Comparison of ENCODE assay signal across 8 cellular contexts in the genomic region with DNA sequence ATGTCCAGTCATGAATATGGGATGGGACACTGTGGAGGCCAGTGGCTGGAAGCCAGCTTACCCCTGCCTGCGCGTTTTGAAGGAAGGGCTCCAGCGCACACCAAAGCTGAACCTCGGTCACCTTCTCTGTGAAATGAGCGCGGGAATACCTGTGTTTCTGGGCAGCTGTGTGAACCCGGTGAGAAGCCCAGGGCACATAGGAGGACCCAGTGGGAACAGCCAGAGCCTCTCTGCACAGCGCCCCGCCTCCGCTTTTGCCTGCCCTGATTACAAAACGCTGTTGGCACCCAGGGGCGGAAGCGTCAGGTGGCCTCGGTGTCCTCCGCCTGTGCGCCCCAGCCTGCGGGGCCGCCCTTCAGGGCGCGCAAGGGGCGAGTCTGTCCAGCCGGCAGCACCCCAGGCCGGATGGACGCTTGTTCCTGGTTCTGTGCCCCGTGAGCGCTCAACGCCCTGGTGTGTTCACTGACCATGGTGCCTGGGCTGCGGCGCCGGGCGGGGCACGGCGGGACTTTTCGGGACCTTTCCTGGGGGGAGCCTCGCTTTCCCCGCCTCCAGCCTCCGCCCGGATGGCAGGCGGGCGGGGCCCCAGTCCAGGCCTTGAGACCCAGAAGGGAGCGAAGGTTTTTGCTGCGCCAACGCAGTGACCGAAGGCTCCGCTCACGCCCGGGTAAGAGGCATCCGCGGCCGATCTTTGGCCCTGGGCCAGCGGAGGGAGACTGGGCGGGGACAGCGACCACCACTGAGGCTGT.
DNase-seq lines count a peak whose midpoint lies in the region; ATAC-seq and TF ChIP-seq lines count a peak whose summit lies in the region.

Gene SQOR (plus strand): TSS at position 588 of the 749 bp plus-strand sequence. CDS start 23,895 bp downstream, outside the sequence.

- TF ChIP-seq CTCF in KMS-11 (conservative IDR thresholded peaks at IDR 0.05; ENCODE audit: low read depth, low read length) = no peak

- H3K27me3 ChIP-seq in KMS-11 (ENCODE audit: insufficient read depth, low read depth) = no peaks in the 10 kb centered on the region

- H3K4me1 ChIP-seq in KMS-11 (ENCODE audit: low read depth, poor library complexity, severe bottlenecking) = peaks cover 57% of the 10 kb centered on the region

- peak within 1 kb of the TSS; percentile 79 for H3K4me2 ChIP-seq in KMS-11

- H3K9ac ChIP-seq in KMS-11 = peak within 1 kb of the TSS; percentile 70

- peaks cover 24% of the 10 kb centered on the region; the same call in 1 of the 2 replicates for H3K79me2 ChIP-seq in KMS-11 (ENCODE audit: insufficient read depth, low read depth)

- H3K27ac ChIP-seq in KMS-11 = peak within 1 kb of the TSS; percentile 85

- ATAC-seq in GM21723 (IDR thresholded peaks at IDR 0.05; ENCODE audit: unreplicated experiment) = peak; percentile 76

- H3K36me3 ChIP-seq in KMS-11 (ENCODE audit: insufficient read depth) = no peaks in the 10 kb centered on the region

- H2AFZ ChIP-seq in KMS-11 (ENCODE audit: low read depth) = peak within 1 kb of the TSS; percentile 80

- no peaks in the 10 kb centered on the region for H4K20me1 ChIP-seq in KMS-11 (ENCODE audit: insufficient read depth)

- peak within 1 kb of the TSS; percentile 29 for H3K4me3 ChIP-seq in KMS-11 (IDR thresholded peaks at IDR 0.05; ENCODE audit: insufficient read depth, low read depth, low read length)

- DNase-seq in GM04504 (ENCODE audit: low read depth) (peak; percentile 49), cerebellar cortex (ENCODE audit: low spot score) (peak; percentile 22), left kidney (ENCODE audit: low read depth, low spot score) (peak; percentile 77), NCI-H1105 treated with DMSO at 0.1 percent for 48 hours (lab: John Stamatoyannopoulos, UW) (no peak)
- DNase-seq in activated CD4-positive, CD25-positive, alpha-beta regulatory T cell treated with anti-CD3 and anti-CD28 coated beads, Interleukin-2, amount 50 U/mL, for 16 hours (ENCODE audit: low read depth, low spot score) = peak; percentile 44
- DNase-seq in stimulated activated CD4-positive, alpha-beta T cell treated with anti-CD3 and anti-CD28 coated beads, Interleukin-2, amount 100 ng/mL, for 48 hours = peak; percentile 53 to 57
